In genomic region chr7:44776211-44776610, GRCh38 we compare ENCODE assay signal across 20 cellular contexts. TPM values are rescaled to one million over a fixed set of nuclear protein-coding genes. Genes with fewer than 3 reads are reported as not detected.
DNase-seq lines count a peak whose midpoint lies in the region; ATAC-seq, FAIRE-seq and TF ChIP-seq lines count a peak whose summit lies in the region.
"Had no signal": no experiment of that assay in that cellular context is flagged by ENCODE, and none has a peak within 500 bp of the region (broad histone marks: within the 10 kb centered on the region; RNA-seq: fewer than 3 reads in every experiment).

No MANE protein-coding gene starts in this region.

- ATAC-seq in HepG2 (no peak), right lobe of liver (no peak), left colon (no peak)

- no peak for DNase-seq in HepG2 (ENCODE audit: low spot score)
- no peak for DNase-seq in right lobe of liver
- no peak for DNase-seq in glutamatergic neuron
- no peak for DNase-seq in amniotic stem cell (lab: John Stamatoyannopoulos, UW)
- no peak for DNase-seq in left colon
- DNase-seq in SKM-1 treated with dmso at 0.1 percent for 144 hours (lab: John Stamatoyannopoulos, UW; ENCODE audit: unreplicated experiment), result no peak
- DNase-seq: BE2C; CD4-positive, alpha-beta memory T cell; COR-L47; DMS153; DMS79 treated with DMSO at 0.1 percent for 48 hours; EL had no signal

- H3K36me3 ChIP-seq in HepG2 (replicated peaks in 1 of 2; ENCODE audit: control insufficient read depth in 1 of 2, insufficient read depth in 2 of 2, low read length in 2 of 2) (no peaks in the 10 kb centered on the region), right lobe of liver (no peaks in the 10 kb centered on the region)
- H3K36me3 ChIP-seq: BE2C had no signal

- peaks cover 18% of the 10 kb centered on the region for H3K4me1 ChIP-seq in HepG2 (ENCODE audit: insufficient read depth, low read length)
- H3K4me1 ChIP-seq in right lobe of liver, result no peaks in the 10 kb centered on the region
- H3K4me1 ChIP-seq: BE2C had no signal

- CTCF ChIA-PET in HepG2 (lab: Yijun Ruan, JAX; ENCODE audit: low intra/inter-chr PET ratio, low total read pairs), result no interaction called here

- no peaks in the 10 kb centered on the region for H4K20me1 ChIP-seq in HepG2 (ENCODE audit: insufficient read depth, low read length)

- H3K79me2 ChIP-seq in HepG2 (ENCODE audit: insufficient read depth, low read length), result no peaks in the 10 kb centered on the region

- no peak overlapping the region for H3K27ac ChIP-seq in HepG2 (ENCODE audit: extremely low read length, insufficient read depth, low read length)
- no peak overlapping the region for H3K27ac ChIP-seq in right lobe of liver
- H3K27ac ChIP-seq in VCaP, result peak overlapping the region; percentile 32; the same call in 1 of the 2 replicates
- H3K27ac ChIP-seq: C4-2B had no signal

- in situ Hi-C loops in HepG2 (cut with HindIII; ENCODE audit: extremely low pct_ligation_motif_present, low pct_unique_long_range_greater_than_20kb), result no loop called here

- POLR2A ChIA-PET in HepG2 (lab: Yijun Ruan, JAX), result no interaction called here

- no peak overlapping the region for H3K4me3 Mint-ChIP-seq in glutamatergic neuron (ENCODE audit: unreplicated experiment)
- H3K4me3 Mint-ChIP-seq: CD4-positive, alpha-beta memory T cell; IgD-negative memory B cell had no signal

- peaks cover 8% of the 10 kb centered on the region for H3K9me3 Mint-ChIP-seq in glutamatergic neuron (ENCODE audit: unreplicated experiment)
- H3K9me3 Mint-ChIP-seq: CD4-positive, alpha-beta memory T cell; IgD-negative memory B cell had no signal

- BruUV-seq in HepG2 (replicated peaks; lab: Mats Ljungman, UMichigan), result no TSS peak

- TF ChIP-seq RAD21 in HepG2 (CRISPR knock-in tag; IDR thresholded peaks at IDR 0.05), result no peak

- H3K9me3 ChIP-seq in HepG2 (ENCODE audit: low read length), result no peaks in the 10 kb centered on the region
- H3K9me3 ChIP-seq in right lobe of liver, result no peaks in the 10 kb centered on the region
- H3K9me3 ChIP-seq: BE2C had no signal

- intact Hi-C loops in HepG2 (cut with micrococcal nuclease; ENCODE audit: unreplicated experiment), result no loop called here
- intact Hi-C loops in right lobe of liver (cut with DNase I), result no loop called here
- intact Hi-C loops in left colon (cut with DNase I, micrococcal nuclease), result no loop called here

- H3K9ac ChIP-seq in HepG2 (ENCODE audit: insufficient read depth, low read depth, low read length), result no peak overlapping the region

- H3K27ac Mint-ChIP-seq in glutamatergic neuron (ENCODE audit: unreplicated experiment), result peak overlapping the region; percentile 12
- H3K27ac Mint-ChIP-seq: IgD-negative memory B cell had no signal

- H3K27me3 ChIP-seq in HepG2 (ENCODE audit: control insufficient read depth in 1 of 2, insufficient read depth in 2 of 2, low read length in 2 of 2) (no peaks in the 10 kb centered on the region), right lobe of liver (no peaks in the 10 kb centered on the region)
- H3K27me3 ChIP-seq: BE2C had no signal

- no peaks in the 10 kb centered on the region for H3K36me3 Mint-ChIP-seq in glutamatergic neuron (ENCODE audit: unreplicated experiment)
- H3K36me3 Mint-ChIP-seq: CD4-positive, alpha-beta memory T cell; IgD-negative memory B cell had no signal

- H3K4me3 ChIP-seq in HepG2 (replicated peaks in 1 of 3; ENCODE audit: insufficient read depth in 1 of 3, low read depth in 2 of 3, low read length in 3 of 3) (no peak overlapping the region), right lobe of liver (no peak overlapping the region)

- peak overlapping the region; percentile 22 for H3K4me2 ChIP-seq in HepG2 (ENCODE audit: low read depth, low read length)

- TF ChIP-seq POLR2A in HepG2 (IDR thresholded peaks at IDR 0.05; ENCODE audit: insufficient read depth in 1 of 2, low read depth in 2 of 2, low read length in 2 of 2) (no peak), right lobe of liver (IDR thresholded peaks at IDR 0.05) (no peak)

- WGBS in HepG2 (ENCODE audit: low lambda C conversion rate), result 65% methylated on average over 3 of the region's 3 CpGs
- WGBS in right lobe of liver (ENCODE audit: insufficient coverage, low coverage, low lambda C conversion rate, missing lambda C conversion rate), result 79% methylated on average over 2 of the region's 3 CpGs

- H3K27me3 Mint-ChIP-seq in glutamatergic neuron (ENCODE audit: unreplicated experiment), result peaks cover 4% of the 10 kb centered on the region
- H3K27me3 Mint-ChIP-seq: CD4-positive, alpha-beta memory T cell; IgD-negative memory B cell had no signal

- no peak for TF ChIP-seq CTCF in HepG2 (CRISPR knock-in tag; IDR thresholded peaks at IDR 0.05)
- TF ChIP-seq CTCF in right lobe of liver (IDR thresholded peaks at IDR 0.05), result no peak
- no peak for TF ChIP-seq CTCF in VCaP (conservative IDR thresholded peaks at IDR 0.05)
- no peak for TF ChIP-seq CTCF in glutamatergic neuron (IDR thresholded peaks at IDR 0.05; ENCODE audit: partially characterized antibody, unreplicated experiment)

- H2AFZ ChIP-seq in HepG2 (ENCODE audit: low read length), result no peak overlapping the region

- TF ChIP-seq EP300 in HepG2 (IDR thresholded peaks at IDR 0.05; ENCODE audit: low read depth in 2 of 2, low read length in 2 of 2) (no peak), HepG2 (CRISPR knock-in tag; IDR thresholded peaks at IDR 0.05; ENCODE audit: borderline replicate concordance) (no peak)

- H3K4me1 Mint-ChIP-seq in glutamatergic neuron (ENCODE audit: low read depth, unreplicated experiment), result no peaks in the 10 kb centered on the region

- FAIRE-seq in HepG2 (lab: Jason Lieb, UNC), result no peak
- FAIRE-seq: A204.1, D721Med, G401.6, GM12892, H54 had no signal

TF ChIP-seq in HepG2, 621 proteins besides CTCF, POLR2A, EP300 and RAD21 (continues in another document):
- TF ChIP-seq KDM1A (CRISPR knock-in tag; IDR thresholded peaks at IDR 0.05) (no peak), ZBTB42 (CRISPR knock-in tag; IDR thresholded peaks at IDR 0.05) (no peak), ZSCAN9 (CRISPR knock-in tag; IDR thresholded peaks at IDR 0.05; ENCODE audit: borderline replicate concordance) (no peak), MYNN (CRISPR knock-in tag; IDR thresholded peaks at IDR 0.05; ENCODE audit: low read depth) (no peak), MXD4 (CRISPR knock-in tag; IDR thresholded peaks at IDR 0.05) (no peak), ZNF337 (CRISPR knock-in tag; IDR thresholded peaks at IDR 0.05; ENCODE audit: borderline replicate concordance, low read depth) (no peak)

RNA-seq across cellular contexts. Expression of gene PPIA, which starts 20.3 kb away (rescaled TPM):
- total RNA-seq in HepG2 (2016; rRNA removed; fragmentation: Illumina TruSeq; extraction: Trizol) (2,268 and 3,314 TPM in 2 replicates), right lobe of liver (1,000 to 10,000 TPM in 2 of 6 experiments, 100 to 1,000 TPM in 4; 530 to 1,528 (median 637) TPM), glutamatergic neuron (ENCODE audit: unreplicated experiment) (1,460 TPM), left colon (1,000 to 10,000 TPM; 1,049 to 1,320 TPM)
- total RNA-seq in HepG2 (2016; cell fraction: cytosol; rRNA removed; fragmentation: Illumina TruSeq; extraction: Trizol; ENCODE audit: low read depth), result 754 and 802 TPM in 2 replicates
- total RNA-seq in HepG2 (2016; cell fraction: insoluble cytoplasmic fraction; rRNA removed; fragmentation: Illumina TruSeq; extraction: Trizol), result 2,242 and 3,472 TPM in 2 replicates
- 997 and 1,006 TPM in 2 replicates for total RNA-seq in HepG2 (2016; cell fraction: membrane; rRNA removed; fragmentation: Illumina TruSeq; extraction: Trizol)
- 760 and 791 TPM in 2 replicates for total RNA-seq in HepG2 (2016; cell fraction: nucleus; rRNA removed; fragmentation: Illumina TruSeq; extraction: Trizol)
- 2,460 and 3,010 TPM in 2 replicates for polyA plus RNA-seq in HepG2 (2011; rRNA removed)
- polyA plus RNA-seq in HepG2 (2011; cell fraction: cytosol; rRNA removed), result 2,797 and 3,003 TPM in 2 replicates
- 624 and 737 TPM in 2 replicates for polyA plus RNA-seq in HepG2 (2011; cell fraction: nucleus; rRNA removed)
- polyA plus RNA-seq in HepG2 (2012), result 1,687 and 1,874 TPM in 2 replicates
- polyA plus RNA-seq in HepG2 (2016; cell fraction: cytosol; fragmentation: Illumina TruSeq; extraction: Trizol; ENCODE audit: low read depth), result 1,121 and 1,153 TPM in 2 replicates
- 3,894 and 4,262 TPM in 2 replicates for polyA plus RNA-seq in HepG2 (2016; cell fraction: insoluble cytoplasmic fraction; fragmentation: Illumina TruSeq; extraction: Trizol; ENCODE audit: low read depth)
- polyA plus RNA-seq in HepG2 (2016; cell fraction: membrane; fragmentation: Illumina TruSeq; extraction: Trizol; ENCODE audit: low read depth), result 1,143 and 1,145 TPM in 2 replicates
- polyA plus RNA-seq in HepG2 (2016; cell fraction: nucleus; fragmentation: Illumina TruSeq; extraction: Trizol; ENCODE audit: insufficient read depth, low read depth), result 1,363 and 1,473 TPM in 2 replicates
- polyA minus RNA-seq in HepG2 (2011; rRNA and poly(A)+ RNA removed; ENCODE audit: low replicate concordance), result 700 and 1,641 TPM in 2 replicates
- 495 and 562 TPM in 2 replicates for polyA minus RNA-seq in HepG2 (2011; cell fraction: cytosol; rRNA and poly(A)+ RNA removed)
- 234 and 280 TPM in 2 replicates for polyA minus RNA-seq in HepG2 (2011; cell fraction: nucleus; rRNA and poly(A)+ RNA removed)

RNA-seq across cellular contexts. Expression of gene ZMIZ2, which starts 27.6 kb away (rescaled TPM):
- total RNA-seq in HepG2 (2016; rRNA removed; fragmentation: Illumina TruSeq; extraction: Trizol), result 4.1 and 4.9 TPM in 2 replicates
- 5.1 and 5.7 TPM in 2 replicates for total RNA-seq in HepG2 (2016; cell fraction: cytosol; rRNA removed; fragmentation: Illumina TruSeq; extraction: Trizol; ENCODE audit: low read depth)
- 3.1 and 6.7 TPM in 2 replicates for total RNA-seq in HepG2 (2016; cell fraction: insoluble cytoplasmic fraction; rRNA removed; fragmentation: Illumina TruSeq; extraction: Trizol)
- total RNA-seq in HepG2 (2016; cell fraction: membrane; rRNA removed; fragmentation: Illumina TruSeq; extraction: Trizol), result 5.7 and 7.3 TPM in 2 replicates
- total RNA-seq in HepG2 (2016; cell fraction: nucleus; rRNA removed; fragmentation: Illumina TruSeq; extraction: Trizol), result 10.0 and 10.4 TPM in 2 replicates
- polyA plus RNA-seq in HepG2 (2011; rRNA removed), result 7.9 and 9.7 TPM in 2 replicates
- polyA plus RNA-seq in HepG2 (2011; cell fraction: cytosol; rRNA removed), result 1.1 and 1.8 TPM in 2 replicates
- 68.3 and 74.7 TPM in 2 replicates for polyA plus RNA-seq in HepG2 (2011; cell fraction: nucleus; rRNA removed)
- polyA plus RNA-seq in HepG2 (2012), result 12.0 and 15.7 TPM in 2 replicates
- polyA plus RNA-seq in HepG2 (2016; cell fraction: cytosol; fragmentation: Illumina TruSeq; extraction: Trizol; ENCODE audit: low read depth), result 2.6 and 3.0 TPM in 2 replicates
- polyA plus RNA-seq in HepG2 (2016; cell fraction: insoluble cytoplasmic fraction; fragmentation: Illumina TruSeq; extraction: Trizol; ENCODE audit: low read depth), result 6.4 and 10.1 TPM in 2 replicates
- 8.9 and 10.4 TPM in 2 replicates for polyA plus RNA-seq in HepG2 (2016; cell fraction: membrane; fragmentation: Illumina TruSeq; extraction: Trizol; ENCODE audit: low read depth)
- polyA plus RNA-seq in HepG2 (2016; cell fraction: nucleus; fragmentation: Illumina TruSeq; extraction: Trizol; ENCODE audit: insufficient read depth, low read depth), result 47.2 and 57.0 TPM in 2 replicates
- polyA minus RNA-seq in HepG2 (2011; rRNA and poly(A)+ RNA removed; ENCODE audit: low replicate concordance), result 17.5 and 23.0 TPM in 2 replicates
- polyA minus RNA-seq in HepG2 (2011; cell fraction: cytosol; rRNA and poly(A)+ RNA removed), result 2.9 and 4.7 TPM in 2 replicates
- 34.2 and 43.8 TPM in 2 replicates for polyA minus RNA-seq in HepG2 (2011; cell fraction: nucleus; rRNA and poly(A)+ RNA removed)
- total RNA-seq in right lobe of liver, result 10 to 100 TPM in 4 of 6 experiments, 1 to 10 TPM in 2; 8.6 to 36.3 (median 28.6) TPM
- total RNA-seq in glutamatergic neuron (ENCODE audit: unreplicated experiment), result 291 TPM
- 10 to 100 TPM; 67.1 to 83.3 TPM for total RNA-seq in left colon
